Comparison of ENCODE assay signal across 8 cellular contexts in the genomic region with DNA sequence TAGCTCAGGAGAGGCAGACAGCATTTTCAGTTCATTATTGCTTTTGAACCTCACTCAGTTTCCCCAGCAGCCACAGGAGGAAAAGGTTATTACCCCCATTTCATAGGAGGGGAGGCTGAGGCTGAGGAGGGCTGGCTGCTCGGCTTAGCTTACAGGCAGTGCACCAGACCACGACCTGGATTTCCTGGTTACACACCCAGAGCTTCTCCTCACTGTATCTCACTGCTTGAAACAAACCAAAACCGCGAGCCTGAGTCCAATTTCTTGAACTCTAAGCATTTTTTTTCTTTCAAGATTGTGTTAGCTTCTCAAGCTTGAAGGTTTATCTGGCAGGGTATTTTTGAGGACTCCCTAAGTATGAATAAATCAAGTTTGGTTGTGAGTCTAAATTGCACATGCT.
DNase-seq lines count a peak whose midpoint lies in the region; ATAC-seq and TF ChIP-seq lines count a peak whose summit lies in the region.

No MANE protein-coding gene starts in this region.

- TF ChIP-seq CTCF in esophagus squamous epithelium (IDR thresholded peaks at IDR 0.05), result no peak
- TF ChIP-seq CTCF in WERI-Rb-1 (IDR thresholded peaks at IDR 0.05; ENCODE audit: low read depth, low read length), result no peak

- intact Hi-C loops in esophagus squamous epithelium (cut with DNase I), result no loop called here

- peaks cover 15 to 72% (median 32%) of the 10 kb centered on the region in 3 donors for H3K4me1 ChIP-seq in esophagus squamous epithelium

- H3K27ac ChIP-seq in esophagus squamous epithelium (peak overlapping the region in 2 of 4 donors; percentile 27 to 52), WERI-Rb-1 (no peak overlapping the region)

- H3K4me3 Mint-ChIP-seq in activated T-cell treated with anti-CD3 and anti-CD28 coated beads, Interleukin-2, amount 50 U/mL, for 24 hours, result peak overlapping the region; percentile 62
- peak overlapping the region; percentile 69 to 89 (median 80) for H3K4me3 Mint-ChIP-seq in naive thymus-derived CD8-positive, alpha-beta T cell

- no peaks in the 10 kb centered on the region for H3K36me3 Mint-ChIP-seq in activated T-cell treated with anti-CD3 and anti-CD28 coated beads, Interleukin-2, amount 50 U/mL, for 24 hours (ENCODE audit: low read depth)
- no peaks in the 10 kb centered on the region for H3K36me3 Mint-ChIP-seq in naive thymus-derived CD8-positive, alpha-beta T cell

- H3K36me3 ChIP-seq in esophagus squamous epithelium, result no peaks in the 10 kb centered on the region
- no peaks in the 10 kb centered on the region for H3K36me3 ChIP-seq in WERI-Rb-1

- WGBS in esophagus squamous epithelium, 2 donors, result 23 to 30% methylated on average over 4 of the region's 4 CpGs

- peak overlapping the region; percentile 92 for H3K27ac Mint-ChIP-seq in activated T-cell treated with anti-CD3 and anti-CD28 coated beads, Interleukin-2, amount 50 U/mL, for 24 hours
- H3K27ac Mint-ChIP-seq in naive thymus-derived CD8-positive, alpha-beta T cell, result peak overlapping the region; percentile 48 to 94 (median 90)

- peaks cover 91% of the 10 kb centered on the region for H3K4me1 Mint-ChIP-seq in activated T-cell treated with anti-CD3 and anti-CD28 coated beads, Interleukin-2, amount 50 U/mL, for 24 hours (ENCODE audit: low read depth)
- H3K4me1 Mint-ChIP-seq in naive thymus-derived CD8-positive, alpha-beta T cell, result peaks cover 31 to 79% (median 69%) of the 10 kb centered on the region in 4 donors

- no peaks in the 10 kb centered on the region for H3K9me3 ChIP-seq in esophagus squamous epithelium
- H3K9me3 ChIP-seq in WERI-Rb-1 (ENCODE audit: severe bottlenecking), result no peaks in the 10 kb centered on the region

- POLR2A ChIA-PET in naive thymus-derived CD8-positive, alpha-beta T cell (lab: Charles Lee), result interaction anchor here (0.6 to 1.7 kb wide), 8 partner anchors 9 to 1542 kb away, joined by 3 to 8 read pairs (median 4); no protein-coding TSS in a partner anchor

- H3K9me3 Mint-ChIP-seq in activated T-cell treated with anti-CD3 and anti-CD28 coated beads, Interleukin-2, amount 50 U/mL, for 24 hours, result no peaks in the 10 kb centered on the region
- H3K9me3 Mint-ChIP-seq in naive thymus-derived CD8-positive, alpha-beta T cell, result no peaks in the 10 kb centered on the region

- H3K4me3 ChIP-seq in esophagus squamous epithelium, result no peak overlapping the region
- no peak overlapping the region for H3K4me3 ChIP-seq in WERI-Rb-1 (ENCODE audit: low read depth, low read length)

- H3K27me3 ChIP-seq in esophagus squamous epithelium, result no peaks in the 10 kb centered on the region
- H3K27me3 ChIP-seq in WERI-Rb-1 (ENCODE audit: insufficient read depth, low read depth, severe bottlenecking), result no peaks in the 10 kb centered on the region

- no peak for TF ChIP-seq POLR2A in esophagus squamous epithelium (IDR thresholded peaks at IDR 0.05)

- ATAC-seq in GM19023 (IDR thresholded peaks at IDR 0.05; ENCODE audit: unreplicated experiment), result peak; percentile 51
- peak; percentile 68 for ATAC-seq in HG03135 (IDR thresholded peaks at IDR 0.05; ENCODE audit: unreplicated experiment)
- ATAC-seq in naive thymus-derived CD8-positive, alpha-beta T cell, result peak; percentile 94 to 95
- ATAC-seq in GM19397 (IDR thresholded peaks at IDR 0.05; ENCODE audit: unreplicated experiment), result no peak
- no peak for ATAC-seq in GM18861 (IDR thresholded peaks at IDR 0.05; ENCODE audit: unreplicated experiment)

- no peaks in the 10 kb centered on the region for H3K27me3 Mint-ChIP-seq in activated T-cell treated with anti-CD3 and anti-CD28 coated beads, Interleukin-2, amount 50 U/mL, for 24 hours
- H3K27me3 Mint-ChIP-seq in naive thymus-derived CD8-positive, alpha-beta T cell, result no peaks in the 10 kb centered on the region

- DNase-seq in activated T-cell treated with anti-CD3 and anti-CD28 coated beads, Interleukin-2, amount 50 U/mL, for 24 hours, result no peak
- DNase-seq in naive thymus-derived CD8-positive, alpha-beta T cell, result peak in 9 of 10 donors; percentile 24 to 79 (median 64)
- no peak for DNase-seq in esophagus squamous epithelium (lab: John Stamatoyannopoulos, UW)
- DNase-seq in WERI-Rb-1, result no peak

Comparison
In these comparisons a context has a peak if more than half of its experiments do, and no peak if none do; other contexts are left out.
1. ATAC-seq: peak in GM19023 (single experiment), HG03135 (single experiment) and naive thymus-derived CD8-positive, alpha-beta T cell (2 of 2); none in GM19397 (single experiment) and GM18861 (single experiment).
2. DNase-seq: peak in naive thymus-derived CD8-positive, alpha-beta T cell (9 of 10); none in activated T-cell treated with anti-CD3 and anti-CD28 coated beads, Interleukin-2, amount 50 U/mL, for 24 hours (single experiment), esophagus squamous epithelium (single experiment) and WERI-Rb-1 (single experiment).